Comparison of ENCODE assay signal across 26 cellular contexts in genomic region chr7:2197436-2198155, GRCh38. TPM values are rescaled to one million over a fixed set of nuclear protein-coding genes. Genes with fewer than 3 reads are reported as not detected.
DNase-seq lines count a peak whose midpoint lies in the region; ATAC-seq and TF ChIP-seq lines count a peak whose summit lies in the region.
"Had no signal": no experiment of that assay in that cellular context is flagged by ENCODE, and none has a peak within 500 bp of the region (broad histone marks: within the 10 kb centered on the region; RNA-seq: fewer than 3 reads in every experiment).

No MANE protein-coding gene starts in this region.

- CTCF ChIA-PET in SK-N-SH (lab: Yijun Ruan, JAX), result interaction anchor here (1.2 to 4.0 kb wide), 3 partner anchors 12 to 439 kb away, joined by 3 to 15 read pairs (median 12); no protein-coding TSS in a partner anchor

- no peak overlapping the region for H2BK120ac ChIP-seq in mesendoderm (ENCODE audit: low read depth, low read length)

- no peaks in the 10 kb centered on the region for H3F3A ChIP-seq in SK-N-SH (replicated peaks; ENCODE audit: insufficient read depth)

- H2AK5ac ChIP-seq in mesendoderm (ENCODE audit: low read length), result no peak overlapping the region

- peak overlapping the region; percentile 5 to 83 (median 53) for H3K27ac Mint-ChIP-seq in brain
- H3K27ac Mint-ChIP-seq: activated CD4-positive, alpha-beta T cell treated with anti-CD3 and anti-CD28 coated beads for 36 hours; B cell had no signal

- TF ChIP-seq EP300 in SK-N-SH (IDR thresholded peaks at IDR 0.05; ENCODE audit: borderline replicate concordance in 1 of 2, low read depth in 1 of 2, low read length in 1 of 2), result no peak
- TF ChIP-seq EP300 in upper lobe of left lung (IDR thresholded peaks at IDR 0.05), result no peak

- H3K23ac ChIP-seq in mesendoderm (ENCODE audit: low read length), result no peak overlapping the region

- no peak overlapping the region for H4K8ac ChIP-seq in mesendoderm (ENCODE audit: low read depth, low read length)

- peaks cover 0 to 21% of the 10 kb centered on the region in 2 experiments; a peak in 1 of 4 replicates for H3K4me1 ChIP-seq in SK-N-SH (ENCODE audit: control insufficient read depth in 1 of 2, insufficient read depth in 2 of 2, low read depth in 1 of 2, low read length in 1 of 2)
- H3K4me1 ChIP-seq in mesendoderm (ENCODE audit: control insufficient read depth, low read depth, low read length), result no peaks in the 10 kb centered on the region
- H3K4me1 ChIP-seq in upper lobe of left lung, result peaks cover 0 to 14% (median 3%) of the 10 kb centered on the region in 4 donors
- H3K4me1 ChIP-seq in breast epithelium, result no peaks in the 10 kb centered on the region
- H3K4me1 ChIP-seq: A549, lower lobe of right lung, tibial nerve had no signal

- H3K36me3 ChIP-seq in SK-N-SH (replicated peaks in 1 of 2; ENCODE audit: control insufficient read depth in 1 of 2, insufficient read depth in 2 of 2, low read length in 1 of 2) (peaks cover 21 to 45% of the 10 kb centered on the region in 2 experiments), mesendoderm (ENCODE audit: control insufficient read depth, insufficient read depth, low read length) (peaks cover 9% of the 10 kb centered on the region), upper lobe of left lung (peaks cover 0 to 47% (median 23%) of the 10 kb centered on the region in 4 donors), breast epithelium (no peaks in the 10 kb centered on the region)

- peak; percentile 32 for DNase-seq in SK-N-SH
- DNase-seq in mesendoderm, result peak; percentile 29
- DNase-seq in upper lobe of left lung, result peak; percentile 10 to 68
- no peak for DNase-seq in breast epithelium (ENCODE audit: low spot score in 2 of 2)
- no peak for DNase-seq in RKO (ENCODE audit: low spot score)
- DNase-seq: activated CD4-positive, alpha-beta T cell treated with anti-CD3 and anti-CD28 coated beads for 36 hours; activated CD8-positive, alpha-beta memory T cell treated with anti-CD3 and anti-CD28 coated beads for 24 hours; activated naive CD4-positive, alpha-beta T cell treated with Interleukin-2 at 50 U/mL for 16 hours; activated T-cell treated with anti-CD3 and anti-CD28 coated beads, Interleukin-2, amount 50 U/mL, for 48 hours; Calu3; caudate nucleus; dermis blood vessel endothelial cell; KG1; SIG-M5; small intestine; stimulated activated CD4-positive, alpha-beta T cell treated with anti-CD3 and anti-CD28 coated beads, Interleukin-2, amount 100 ng/mL, for 48 hours; stimulated activated naive CD8-positive, alpha-beta T cell treated with anti-CD3 and anti-CD28 coated beads, Interleukin-15, Interleukin-2, amounts not matched to agents 100 U/mL and 50 U/mL, for 24 hours had no signal

- peaks cover 2% of the 10 kb centered on the region for H3K79me1 ChIP-seq in mesendoderm (ENCODE audit: low read length)

- no peak overlapping the region for H2BK15ac ChIP-seq in mesendoderm (replicated peaks; ENCODE audit: low read depth)

- H3K4me3 Mint-ChIP-seq in brain, result no peak overlapping the region
- H3K4me3 Mint-ChIP-seq: activated CD4-positive, alpha-beta T cell treated with anti-CD3 and anti-CD28 coated beads for 36 hours; B cell had no signal

- peaks cover 53% of the 10 kb centered on the region for H3K4me1 Mint-ChIP-seq in brain
- H3K4me1 Mint-ChIP-seq: activated CD4-positive, alpha-beta T cell treated with anti-CD3 and anti-CD28 coated beads for 36 hours; B cell had no signal

- H3K27me3 Mint-ChIP-seq in brain, result no peaks in the 10 kb centered on the region
- H3K27me3 Mint-ChIP-seq: activated CD4-positive, alpha-beta T cell treated with anti-CD3 and anti-CD28 coated beads for 36 hours; B cell had no signal

- H3K9ac ChIP-seq in SK-N-SH, result no peak overlapping the region
- no peak overlapping the region for H3K9ac ChIP-seq in mesendoderm (ENCODE audit: low read length)

- H4K20me1 ChIP-seq in SK-N-SH (ENCODE audit: insufficient read depth), result no peaks in the 10 kb centered on the region

- H3K79me2 ChIP-seq in SK-N-SH (ENCODE audit: insufficient read depth) (no peaks in the 10 kb centered on the region), mesendoderm (ENCODE audit: control insufficient read depth, insufficient read depth, low read length) (no peaks in the 10 kb centered on the region)
- H3K79me2 ChIP-seq: hepatocyte had no signal

- H3K4me3 ChIP-seq in SK-N-SH (ENCODE audit: low read depth in 2 of 2, low read length in 1 of 2) (no peak overlapping the region), mesendoderm (ENCODE audit: low read length) (no peak overlapping the region), upper lobe of left lung (no peak overlapping the region), breast epithelium (no peak overlapping the region)
- H3K4me3 ChIP-seq: A549, hepatocyte, lower lobe of right lung, tibial nerve had no signal

- H3K4me2 ChIP-seq in SK-N-SH, result no peak overlapping the region
- H3K4me2 ChIP-seq in mesendoderm (ENCODE audit: low read length), result no peak overlapping the region
- H3K4me2 ChIP-seq: A549, hepatocyte had no signal

- intact Hi-C loops in breast epithelium (cut with DNase I; ENCODE audit: low total_unique reads), result no loop called here

- H3K4ac ChIP-seq in mesendoderm (ENCODE audit: low read depth, low read length), result no peak overlapping the region

- H3K56ac ChIP-seq in mesendoderm (ENCODE audit: low read length), result no peak overlapping the region

- no peak for TF ChIP-seq POLR2A in upper lobe of left lung (IDR thresholded peaks at IDR 0.05)
- no peak for TF ChIP-seq POLR2A in breast epithelium (IDR thresholded peaks at IDR 0.05)

- no peak for ATAC-seq in SK-N-SH treated with all-trans-retinoic acid at 6 μM for 48 hours
- no peak for ATAC-seq in upper lobe of left lung (ENCODE audit: low FRiP score in 2 of 2)
- ATAC-seq in HG02970 (IDR thresholded peaks at IDR 0.05; ENCODE audit: low FRiP score, unreplicated experiment), result no peak
- ATAC-seq: A549; activated CD4-positive, alpha-beta T cell treated with anti-CD3 and anti-CD28 coated beads for 36 hours; stimulated activated naive CD8-positive, alpha-beta T cell treated with anti-CD3 and anti-CD28 coated beads, Interleukin-15, Interleukin-2, amounts not matched to agents 100 U/mL and 50 U/mL, for 24 hours had no signal

- H4K5ac ChIP-seq in mesendoderm (ENCODE audit: low read length), result no peak overlapping the region

- no peak for TF ChIP-seq RAD21 in SK-N-SH (IDR thresholded peaks at IDR 0.05; ENCODE audit: low read length)

- WGBS in SK-N-SH (ENCODE audit: low lambda C conversion rate), result 92% methylated on average over 20 of the region's 21 CpGs
- no CpG with 5 or more reads among the region's 21 CpGs for WGBS in mesendoderm (ENCODE audit: extremely low coverage, insufficient coverage, low lambda C conversion rate)
- 90 to 91% methylated on average over 21 of the region's 21 CpGs for WGBS in upper lobe of left lung, 2 donors

- TF ChIP-seq CTCF in SK-N-SH (IDR thresholded peaks at IDR 0.05) (no peak), brain (conservative IDR thresholded peaks at IDR 0.05) (no peak), upper lobe of left lung (IDR thresholded peaks at IDR 0.05) (no peak), breast epithelium (IDR thresholded peaks at IDR 0.05) (no peak)

- H3K27me3 ChIP-seq in SK-N-SH (ENCODE audit: insufficient read depth), result no peaks in the 10 kb centered on the region
- no peaks in the 10 kb centered on the region for H3K27me3 ChIP-seq in mesendoderm (ENCODE audit: insufficient read depth, low read length, poor library complexity)
- no peaks in the 10 kb centered on the region for H3K27me3 ChIP-seq in upper lobe of left lung
- H3K27me3 ChIP-seq in breast epithelium, result no peaks in the 10 kb centered on the region
- H3K27me3 ChIP-seq: hepatocyte, neutrophil, tibial nerve had no signal

- POLR2A ChIA-PET in SK-N-SH (lab: Yijun Ruan, JAX), result no interaction called here

- no peak overlapping the region for H2BK5ac ChIP-seq in mesendoderm (ENCODE audit: low read length)

- no peaks in the 10 kb centered on the region for H3K9me2 ChIP-seq in SK-N-SH

- H2AFZ ChIP-seq in SK-N-SH (ENCODE audit: low read depth), result no peak overlapping the region
- H2AFZ ChIP-seq: hepatocyte had no signal

- peaks cover 49% of the 10 kb centered on the region for H3K36me3 Mint-ChIP-seq in brain

- H3K27ac ChIP-seq in SK-N-SH (ENCODE audit: low read depth in 2 of 2, low read length in 1 of 2) (no peak overlapping the region; a peak in 1 of 4 replicates), mesendoderm (ENCODE audit: low read depth, low read length) (no peak overlapping the region), upper lobe of left lung (no peak overlapping the region), breast epithelium (no peak overlapping the region)
- H3K27ac ChIP-seq: A549, hepatocyte, lower lobe of right lung, neutrophil, tibial nerve had no signal

- H3K9me3 Mint-ChIP-seq in brain, result peaks cover 0 to 6% (median 0%) of the 10 kb centered on the region in 5 experiments

- H3K18ac ChIP-seq in mesendoderm (ENCODE audit: low read length), result no peak overlapping the region

- H3K9me3 ChIP-seq in SK-N-SH, result peaks cover 6% of the 10 kb centered on the region; the same call in 1 of the 2 replicates
- H3K9me3 ChIP-seq in upper lobe of left lung, result no peaks in the 10 kb centered on the region
- no peaks in the 10 kb centered on the region for H3K9me3 ChIP-seq in breast epithelium
- H3K9me3 ChIP-seq: neutrophil had no signal

RNA-seq across cellular contexts. Expression of gene MAD1L1, which starts 35.1 kb away (rescaled TPM):
- polyA plus RNA-seq in SK-N-SH (2012; rRNA removed) (28.7 and 46.2 TPM in 2 replicates), brain (ENCODE audit: insufficient read depth, low read depth, low replicate concordance) (42.7 TPM)
- 20.4 and 23.6 TPM in 2 replicates for polyA plus RNA-seq in SK-N-SH (2012; cell fraction: cytosol; rRNA removed)
- polyA plus RNA-seq in SK-N-SH (2012; cell fraction: nucleus; rRNA removed), result 29.9 and 64.7 TPM in 2 replicates
- polyA plus RNA-seq in mesendoderm (2013, experiment 1 of 2), result 19.5 TPM
- 20.8 TPM for polyA plus RNA-seq in mesendoderm (2013, experiment 2 of 2)
- total RNA-seq in upper lobe of left lung (100 to 1,000 TPM in 2 of 6 donors, 10 to 100 TPM in 4; 40.6 to 364 (median 65.6) TPM), breast epithelium (10 to 100 TPM; 27.7 to 33.9 (median 28.8) TPM)

RNA-seq across cellular contexts. Expression of gene MRM2, which starts 44.4 kb away (rescaled TPM):
- polyA plus RNA-seq in SK-N-SH (2012; rRNA removed), result 30.7 and 34.8 TPM in 2 replicates
- 36.0 and 37.6 TPM in 2 replicates for polyA plus RNA-seq in SK-N-SH (2012; cell fraction: cytosol; rRNA removed)
- 13.9 and 18.7 TPM in 2 replicates for polyA plus RNA-seq in SK-N-SH (2012; cell fraction: nucleus; rRNA removed)
- 30.9 TPM for polyA plus RNA-seq in brain (ENCODE audit: insufficient read depth, low read depth, low replicate concordance)
- polyA plus RNA-seq in mesendoderm (2013, experiment 1 of 2), result 34.2 TPM
- polyA plus RNA-seq in mesendoderm (2013, experiment 2 of 2), result 35.2 TPM
- total RNA-seq in upper lobe of left lung, result 10 to 100 TPM in 5 of 6 donors, 1 to 10 TPM in 1; 9.4 to 27.0 (median 23.0) TPM
- total RNA-seq in breast epithelium, result 10 to 100 TPM; 10.9 to 20.2 (median 18.0) TPM

RNA-seq across cellular contexts. Expression of gene NUDT1, which starts 44.4 kb away (rescaled TPM):
- 79.5 and 98.1 TPM in 2 replicates for polyA plus RNA-seq in SK-N-SH (2012; rRNA removed)
- polyA plus RNA-seq in SK-N-SH (2012; cell fraction: cytosol; rRNA removed), result 69.1 and 83.0 TPM in 2 replicates
- 53.9 and 64.3 TPM in 2 replicates for polyA plus RNA-seq in SK-N-SH (2012; cell fraction: nucleus; rRNA removed)
- 82.3 TPM for polyA plus RNA-seq in brain (ENCODE audit: insufficient read depth, low read depth, low replicate concordance)
- polyA plus RNA-seq in mesendoderm (2013, experiment 1 of 2), result 53.8 TPM
- 54.9 TPM for polyA plus RNA-seq in mesendoderm (2013, experiment 2 of 2)
- 10 to 100 TPM in 5 of 6 donors, 1 to 10 TPM in 1; 6.3 to 23.2 (median 13.9) TPM for total RNA-seq in upper lobe of left lung
- 10 to 100 TPM; 13.3 to 28.5 (median 18.0) TPM for total RNA-seq in breast epithelium

Comparison
In these comparisons a context has a peak if more than half of its experiments do, and no peak if none do; other contexts are left out.
1. DNase-seq: peak in SK-N-SH (single experiment), mesendoderm (single experiment) and upper lobe of left lung (2 of 2); none in breast epithelium (0 of 2) and RKO (single experiment).